Comparison of ENCODE assay signal across 8 cellular contexts in the genomic region with DNA sequence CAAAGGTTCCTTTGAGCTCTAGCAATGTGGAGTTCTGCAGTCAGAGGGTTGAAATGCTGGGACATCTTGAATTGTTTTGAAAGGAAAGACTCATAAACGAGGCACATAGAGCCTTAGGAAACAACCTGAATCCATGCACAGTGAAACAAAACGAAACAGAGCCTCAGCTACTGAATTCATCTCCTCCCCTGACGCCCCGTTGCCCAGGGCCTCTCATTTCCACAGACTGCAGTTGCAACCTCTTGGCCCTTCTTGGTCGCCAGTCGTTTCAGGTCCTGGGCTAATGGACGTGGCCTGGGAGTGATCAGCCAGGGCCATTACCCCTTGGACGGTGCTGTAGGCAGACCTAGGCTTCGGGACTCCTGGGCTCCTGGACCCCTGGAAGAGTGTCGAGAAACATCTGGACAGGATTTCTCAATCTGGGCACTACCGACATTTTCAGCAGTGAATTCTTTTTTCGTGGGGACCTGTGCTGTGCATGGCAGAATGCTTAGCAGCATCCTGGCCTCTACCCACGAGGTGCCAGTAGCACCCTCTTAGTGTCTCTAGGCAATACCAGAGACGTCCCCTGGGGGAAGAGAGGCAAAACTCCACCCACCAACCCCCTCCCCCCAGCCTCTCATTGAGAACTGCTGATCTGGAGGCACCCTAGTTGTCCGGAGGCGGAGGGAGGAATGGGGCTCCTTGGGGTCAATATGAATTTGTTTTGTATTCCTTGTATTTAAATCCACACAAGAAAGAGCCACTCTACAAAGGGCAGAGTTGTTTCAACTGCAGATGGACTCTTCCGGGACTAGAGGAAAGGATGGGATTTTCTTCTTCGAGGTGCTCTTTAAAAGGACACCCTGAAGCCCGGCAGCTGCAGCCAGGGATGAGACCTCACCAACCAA. TPM values are rescaled to one million over a fixed set of nuclear protein-coding genes. Genes with fewer than 3 reads are reported as not detected.
A peak's percentile ranks its signal among the peaks of the same experiment; 100 is the strongest.
DNase-seq lines count a peak whose midpoint lies in the region; ATAC-seq and TF ChIP-seq lines count a peak whose summit lies in the region.

No MANE protein-coding gene starts in this region.

- no peak for TF ChIP-seq CTCF in Peyer's patch (IDR thresholded peaks at IDR 0.05)
- TF ChIP-seq CTCF in brain (conservative IDR thresholded peaks at IDR 0.05) = no peak
- TF ChIP-seq CTCF in spleen (IDR thresholded peaks at IDR 0.05 in 8 of 11, conservative IDR thresholded peaks at IDR 0.05 in 3 of 11) = no peak

- H3K4me3 Mint-ChIP-seq in brain = peak overlapping the region in 4 of 5 experiments; percentile 26 to 67 (median 64)

- no peaks in the 10 kb centered on the region for H3K9me3 ChIP-seq in Peyer's patch
- H3K9me3 ChIP-seq in spleen = no peaks in the 10 kb centered on the region

- peaks cover 0 to 8% (median 3%) of the 10 kb centered on the region in 5 experiments for H3K9me3 Mint-ChIP-seq in brain

- ATAC-seq in HG02798 (IDR thresholded peaks at IDR 0.05; ENCODE audit: poor library complexity, unreplicated experiment) = no peak

- peak overlapping the region in 3 of 4 donors; percentile 81 to 94 (median 90) for H3K27ac ChIP-seq in Peyer's patch
- peak overlapping the region in 6 of 8 donors; percentile 82 to 93 (median 90) for H3K27ac ChIP-seq in spleen

- H3K36me3 Mint-ChIP-seq in brain = no peaks in the 10 kb centered on the region

- intact Hi-C loops in spleen (cut with DNase I; ENCODE audit: low total_unique reads) = loop anchor here (10.0 kb wide), 1 partner anchor 238 kb away; no protein-coding TSS in a partner anchor

- WGBS in spleen, 5 donors = 73 to 84% (median 80%) methylated on average over 18 to 19 of the region's 19 CpGs

- H3K36me3 ChIP-seq in Peyer's patch = no peaks in the 10 kb centered on the region
- no peaks in the 10 kb centered on the region for H3K36me3 ChIP-seq in spleen

- peak overlapping the region in 1 of 4 donors; percentile 82 for H3K4me3 ChIP-seq in Peyer's patch
- H3K4me3 ChIP-seq in spleen = peak overlapping the region in 4 of 8 donors; percentile 63 to 87 (median 66)

- H3K27me3 Mint-ChIP-seq in brain = peaks cover 4% of the 10 kb centered on the region

- H3K27ac Mint-ChIP-seq in brain = peak overlapping the region in 1 of 5 experiments; percentile 57

- H3K27me3 ChIP-seq in Peyer's patch = no peaks in the 10 kb centered on the region
- no peaks in the 10 kb centered on the region for H3K27me3 ChIP-seq in spleen (replicated peaks in 1 of 7)

- no peak for TF ChIP-seq POLR2A in Peyer's patch (IDR thresholded peaks at IDR 0.05)
- no peak for TF ChIP-seq POLR2A in spleen (IDR thresholded peaks at IDR 0.05)

- H3K4me1 ChIP-seq in Peyer's patch = peaks cover 3 to 13% (median 8%) of the 10 kb centered on the region in 4 donors
- H3K4me1 ChIP-seq in spleen = peaks cover 5 to 43% (median 30%) of the 10 kb centered on the region in 6 donors

- peak; percentile 64 for DNase-seq in NCI-H146 (lab: John Stamatoyannopoulos, UW)
- DNase-seq in NCI-H146 treated with DMSO at 0.1 percent for 48 hours (lab: John Stamatoyannopoulos, UW; ENCODE audit: unreplicated experiment) = no peak
- peak in 1 of 3 donors; percentile 43 for DNase-seq in Peyer's patch
- peak; percentile 75 for DNase-seq in spleen
- no peak for DNase-seq in NCI-H510A (lab: John Stamatoyannopoulos, UW)
- no peak for DNase-seq in OCI-M2 (lab: John Stamatoyannopoulos, UW; ENCODE audit: unreplicated experiment)

- H3K4me1 Mint-ChIP-seq in brain = peaks cover 10% of the 10 kb centered on the region

RNA-seq across cellular contexts. Expression of gene TMEM242, which starts 50.2 kb away (rescaled TPM):
- total RNA-seq in Peyer's patch = 1 to 10 TPM; 3.3 to 9.4 (median 4.9) TPM
- polyA plus RNA-seq in brain (ENCODE audit: insufficient read depth, low read depth, low replicate concordance) = 6.4 TPM
- 10 to 100 TPM in 3 of 7 donors, 1 to 10 TPM in 4; 5.6 to 16.0 (median 9.2) TPM for total RNA-seq in spleen
- polyA plus RNA-seq in spleen = 1 to 10 TPM; 3.7 to 6.7 (median 5.8) TPM

Comparison
In these comparisons a context has a peak if more than half of its experiments do, and no peak if none do; other contexts are left out.
1. DNase-seq: peak in NCI-H146 (single experiment) and spleen (single experiment); none in NCI-H146 treated with DMSO at 0.1 percent for 48 hours (single experiment), NCI-H510A (single experiment) and OCI-M2 (single experiment).